In genomic region chrX:118179161-118179560, GRCh38 we compare ENCODE assay signal across 34 cellular contexts.
"Had no signal": no experiment of that assay in that cellular context is flagged by ENCODE, and none has a peak within 500 bp of the region (broad histone marks: within the 10 kb centered on the region; RNA-seq: fewer than 3 reads in every experiment).

No MANE protein-coding gene starts in this region.

- DNase-seq: activated CD4-positive, alpha-beta T cell treated with anti-CD3 and anti-CD28 coated beads, Interleukin-2, amount 10 ng/mL, durations not matched to agents 24 days and 14 days; activated CD4-positive, alpha-beta T cell treated with anti-CD3 and anti-CD28 coated beads, Interleukin-2, amount 50 U/mL, for 4 hours; activated CD8-positive, alpha-beta T cell treated with anti-CD3 and anti-CD28 coated beads for 36 hours; activated effector memory CD4-positive, alpha-beta T cell treated with anti-CD3 and anti-CD28 coated beads, Interleukin-2, amount 50 U/mL, for 16 hours; activated naive CD4-positive, alpha-beta T cell; activated naive CD4-positive, alpha-beta T cell treated with anti-CD3 and anti-CD28 coated beads, Interleukin-2, amount 50 U/mL, for 16 hours; activated naive CD8-positive, alpha-beta T cell treated with anti-CD3 and anti-CD28 coated beads for 36 hours; activated T-cell treated with anti-CD3 and anti-CD28 coated beads, Interleukin-2, amount 50 U/mL, for 1 hour; activated T-cell treated with anti-CD3 and anti-CD28 coated beads, Interleukin-2, amount 50 U/mL, for 72 hours; amniotic stem cell; body of pancreas; NCI-H1092 treated with DMSO at 0.1 percent for 48 hours; NCI-H1417; NCI-H146; NCI-H187; NCI-H2029 treated with DMSO at 0.1 percent for 48 hours; NCI-H2107; NCI-H2171; NCI-H510A; NCI-H526; NCI-H748 treated with DMSO at 0.1 percent for 48 hours; NK-92 treated with Interleukin-12 subunit alpha and Interleukin-12 subunit beta, amount 100 ng/mL, for 24 hours; PC-3; SW 1271; T-helper 1 cell; T-helper 2 cell; T-helper 9 cell had no signal

- H3K9me3 Mint-ChIP-seq: activated CD4-positive, alpha-beta T cell treated with anti-CD3 and anti-CD28 coated beads, Interleukin-2, amount 10 ng/mL, durations not matched to agents 24 days and 14 days; activated CD8-positive, alpha-beta T cell treated with anti-CD3 and anti-CD28 coated beads for 36 hours; activated naive CD8-positive, alpha-beta T cell treated with anti-CD3 and anti-CD28 coated beads for 36 hours; activated T-cell treated with anti-CD3 and anti-CD28 coated beads, Interleukin-2, amount 50 U/mL, for 72 hours; activated T-helper 17 cell treated with anti-CD3 and anti-CD28 coated beads, Interleukin-2, amount 50 U/mL, for 72 hours had no signal

- H3K4me3 Mint-ChIP-seq: activated CD4-positive, alpha-beta T cell treated with anti-CD3 and anti-CD28 coated beads, Interleukin-2, amount 10 ng/mL, durations not matched to agents 24 days and 14 days; activated CD8-positive, alpha-beta T cell treated with anti-CD3 and anti-CD28 coated beads for 36 hours; activated naive CD8-positive, alpha-beta T cell treated with anti-CD3 and anti-CD28 coated beads for 36 hours; activated T-cell treated with anti-CD3 and anti-CD28 coated beads, Interleukin-2, amount 50 U/mL, for 72 hours; activated T-helper 17 cell treated with anti-CD3 and anti-CD28 coated beads, Interleukin-2, amount 50 U/mL, for 72 hours had no signal

- H3K36me3 Mint-ChIP-seq: activated naive CD8-positive, alpha-beta T cell treated with anti-CD3 and anti-CD28 coated beads for 36 hours had no signal

- H3K36me3 ChIP-seq: ascending aorta, breast epithelium had no signal

- H3K27me3 ChIP-seq: ascending aorta, body of pancreas, breast epithelium had no signal

- H3K9me3 ChIP-seq: ascending aorta, body of pancreas, breast epithelium had no signal

- H3K4me1 Mint-ChIP-seq: activated CD4-positive, alpha-beta T cell treated with anti-CD3 and anti-CD28 coated beads, Interleukin-2, amount 10 ng/mL, durations not matched to agents 24 days and 14 days; activated naive CD8-positive, alpha-beta T cell treated with anti-CD3 and anti-CD28 coated beads for 36 hours; activated T-helper 17 cell treated with anti-CD3 and anti-CD28 coated beads, Interleukin-2, amount 50 U/mL, for 72 hours had no signal

- H3K27ac Mint-ChIP-seq: activated CD4-positive, alpha-beta T cell treated with anti-CD3 and anti-CD28 coated beads, Interleukin-2, amount 10 ng/mL, durations not matched to agents 24 days and 14 days; activated CD8-positive, alpha-beta T cell treated with anti-CD3 and anti-CD28 coated beads for 36 hours; activated naive CD8-positive, alpha-beta T cell treated with anti-CD3 and anti-CD28 coated beads for 36 hours; activated T-cell treated with anti-CD3 and anti-CD28 coated beads, Interleukin-2, amount 50 U/mL, for 72 hours; activated T-helper 17 cell treated with anti-CD3 and anti-CD28 coated beads, Interleukin-2, amount 50 U/mL, for 72 hours had no signal

- H3K27me3 Mint-ChIP-seq: activated CD4-positive, alpha-beta T cell treated with anti-CD3 and anti-CD28 coated beads, Interleukin-2, amount 10 ng/mL, durations not matched to agents 24 days and 14 days; activated CD8-positive, alpha-beta T cell treated with anti-CD3 and anti-CD28 coated beads for 36 hours; activated naive CD8-positive, alpha-beta T cell treated with anti-CD3 and anti-CD28 coated beads for 36 hours; activated T-helper 17 cell treated with anti-CD3 and anti-CD28 coated beads, Interleukin-2, amount 50 U/mL, for 72 hours had no signal

- ATAC-seq: activated CD8-positive, alpha-beta T cell treated with anti-CD3 and anti-CD28 coated beads for 36 hours; activated T-cell treated with anti-CD3 and anti-CD28 coated beads, Interleukin-2, amount 50 U/mL, for 72 hours; activated T-helper 17 cell treated with anti-CD3 and anti-CD28 coated beads, Interleukin-2, amount 50 U/mL, for 72 hours; body of pancreas; PC-3; Right ventricle myocardium inferior had no signal

- H3K4me1 ChIP-seq: ascending aorta, breast epithelium had no signal

- H3K4me3 ChIP-seq: ascending aorta, body of pancreas, breast epithelium had no signal

- FAIRE-seq: RCC 7860 had no signal

- H3K27ac ChIP-seq: ascending aorta, body of pancreas, breast epithelium, RWPE1, VCaP had no signal
